ENCODE assay signal across 1 cellular context in the genomic region with DNA sequence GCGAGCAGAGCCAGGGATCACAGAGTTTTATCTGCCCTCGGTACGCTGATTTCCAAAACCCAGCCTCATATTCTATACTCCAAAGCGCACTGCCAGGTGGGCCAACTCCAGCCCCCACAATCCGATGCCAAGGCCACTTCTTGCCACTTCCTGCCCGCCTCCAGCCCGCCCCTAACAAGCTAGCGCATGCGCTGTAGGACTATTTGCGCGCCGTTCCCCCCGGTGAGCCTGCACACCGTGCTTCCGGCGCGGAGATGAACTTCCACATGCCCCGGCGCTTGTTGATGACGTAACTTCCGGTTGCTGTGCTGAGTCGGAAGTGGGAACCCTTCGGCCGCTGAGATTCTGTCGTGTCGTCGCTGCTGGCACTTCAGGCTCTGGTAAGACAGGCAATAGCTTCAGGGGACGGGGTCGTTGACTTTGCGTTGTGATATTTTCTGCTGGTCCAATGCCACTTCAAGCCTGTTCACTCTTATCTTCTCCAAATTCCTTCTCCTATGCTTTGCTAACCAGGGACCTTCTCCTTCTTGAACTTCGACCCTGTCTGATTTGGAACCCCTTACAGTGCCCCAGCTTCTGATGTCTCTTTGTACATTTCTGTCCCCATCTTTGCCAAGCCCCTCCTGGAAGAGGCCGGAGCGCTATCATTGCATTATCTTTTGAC.
A peak's percentile ranks its signal among the peaks of the same experiment; 100 is the strongest.
TF ChIP-seq lines count a peak whose summit lies in the region.

A gene with protein sequence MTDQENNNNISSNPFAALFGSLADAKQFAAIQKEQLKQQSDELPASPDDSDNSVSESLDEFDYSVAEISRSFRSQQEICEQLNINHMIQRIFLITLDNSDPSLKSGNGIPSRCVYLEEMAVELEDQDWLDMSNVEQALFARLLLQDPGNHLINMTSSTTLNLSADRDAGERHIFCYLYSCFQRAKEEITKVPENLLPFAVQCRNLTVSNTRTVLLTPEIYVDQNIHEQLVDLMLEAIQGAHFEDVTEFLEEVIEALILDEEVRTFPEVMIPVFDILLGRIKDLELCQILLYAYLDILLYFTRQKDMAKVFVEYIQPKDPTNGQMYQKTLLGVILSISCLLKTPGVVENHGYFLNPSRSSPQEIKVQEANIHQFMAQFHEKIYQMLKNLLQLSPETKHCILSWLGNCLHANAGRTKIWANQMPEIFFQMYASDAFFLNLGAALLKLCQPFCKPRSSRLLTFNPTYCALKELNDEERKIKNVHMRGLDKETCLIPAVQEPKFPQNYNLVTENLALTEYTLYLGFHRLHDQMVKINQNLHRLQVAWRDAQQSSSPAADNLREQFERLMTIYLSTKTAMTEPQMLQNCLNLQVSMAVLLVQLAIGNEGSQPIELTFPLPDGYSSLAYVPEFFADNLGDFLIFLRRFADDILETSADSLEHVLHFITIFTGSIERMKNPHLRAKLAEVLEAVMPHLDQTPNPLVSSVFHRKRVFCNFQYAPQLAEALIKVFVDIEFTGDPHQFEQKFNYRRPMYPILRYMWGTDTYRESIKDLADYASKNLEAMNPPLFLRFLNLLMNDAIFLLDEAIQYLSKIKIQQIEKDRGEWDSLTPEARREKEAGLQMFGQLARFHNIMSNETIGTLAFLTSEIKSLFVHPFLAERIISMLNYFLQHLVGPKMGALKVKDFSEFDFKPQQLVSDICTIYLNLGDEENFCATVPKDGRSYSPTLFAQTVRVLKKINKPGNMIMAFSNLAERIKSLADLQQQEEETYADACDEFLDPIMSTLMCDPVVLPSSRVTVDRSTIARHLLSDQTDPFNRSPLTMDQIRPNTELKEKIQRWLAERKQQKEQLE (plus strand): TSS at position 306 of the 664 bp plus-strand sequence. CDS start 5,481 bp downstream, outside the sequence.

TF ChIP-seq in K562, 482 proteins besides CTCF, POLR2A, EP300 and RAD21 (continued from another document and continues in another):
- TF ChIP-seq, protein P1, sequence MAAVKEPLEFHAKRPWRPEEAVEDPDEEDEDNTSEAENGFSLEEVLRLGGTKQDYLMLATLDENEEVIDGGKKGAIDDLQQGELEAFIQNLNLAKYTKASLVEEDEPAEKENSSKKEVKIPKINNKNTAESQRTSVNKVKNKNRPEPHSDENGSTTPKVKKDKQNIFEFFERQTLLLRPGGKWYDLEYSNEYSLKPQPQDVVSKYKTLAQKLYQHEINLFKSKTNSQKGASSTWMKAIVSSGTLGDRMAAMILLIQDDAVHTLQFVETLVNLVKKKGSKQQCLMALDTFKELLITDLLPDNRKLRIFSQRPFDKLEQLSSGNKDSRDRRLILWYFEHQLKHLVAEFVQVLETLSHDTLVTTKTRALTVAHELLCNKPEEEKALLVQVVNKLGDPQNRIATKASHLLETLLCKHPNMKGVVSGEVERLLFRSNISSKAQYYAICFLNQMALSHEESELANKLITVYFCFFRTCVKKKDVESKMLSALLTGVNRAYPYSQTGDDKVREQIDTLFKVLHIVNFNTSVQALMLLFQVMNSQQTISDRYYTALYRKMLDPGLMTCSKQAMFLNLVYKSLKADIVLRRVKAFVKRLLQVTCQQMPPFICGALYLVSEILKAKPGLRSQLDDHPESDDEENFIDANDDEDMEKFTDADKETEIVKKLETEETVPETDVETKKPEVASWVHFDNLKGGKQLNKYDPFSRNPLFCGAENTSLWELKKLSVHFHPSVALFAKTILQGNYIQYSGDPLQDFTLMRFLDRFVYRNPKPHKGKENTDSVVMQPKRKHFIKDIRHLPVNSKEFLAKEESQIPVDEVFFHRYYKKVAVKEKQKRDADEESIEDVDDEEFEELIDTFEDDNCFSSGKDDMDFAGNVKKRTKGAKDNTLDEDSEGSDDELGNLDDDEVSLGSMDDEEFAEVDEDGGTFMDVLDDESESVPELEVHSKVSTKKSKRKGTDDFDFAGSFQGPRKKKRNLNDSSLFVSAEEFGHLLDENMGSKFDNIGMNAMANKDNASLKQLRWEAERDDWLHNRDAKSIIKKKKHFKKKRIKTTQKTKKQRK (IDR thresholded peaks at IDR 0.05; ENCODE audit: borderline replicate concordance, low read depth, low read length) = no peak
- TF ChIP-seq RFX5 (IDR thresholded peaks at IDR 0.05; ENCODE audit: low read depth, low read length) (no peak), PCBP2 (IDR thresholded peaks at IDR 0.05; ENCODE audit: low read depth, low read length, poor library complexity, severe bottlenecking) (no peak), LCOR (CRISPR knock-in tag; IDR thresholded peaks at IDR 0.05) (no peak), NR1H2 (CRISPR knock-in tag; IDR thresholded peaks at IDR 0.05) (no peak), SMARCC2 (IDR thresholded peaks at IDR 0.05; ENCODE audit: low read depth) (no peak), HOXB6 (CRISPR knock-in tag; IDR thresholded peaks at IDR 0.05; ENCODE audit: borderline replicate concordance) (no peak), KLF10 (CRISPR knock-in tag; IDR thresholded peaks at IDR 0.05) (no peak), GTF2F1 (IDR thresholded peaks at IDR 0.05; ENCODE audit: low read depth, low read length) (no peak), U2AF1 (optimal IDR thresholded peaks at IDR 0.05; ENCODE audit: low read depth, low read length) (no peak), MYNN (IDR thresholded peaks at IDR 0.05) (no peak), MYNN (CRISPR knock-in tag; IDR thresholded peaks at IDR 0.05) (no peak), TAL1 (IDR thresholded peaks at IDR 0.05) (no peak), ZNF778 (CRISPR knock-in tag; IDR thresholded peaks at IDR 0.05) (no peak), MXI1 (IDR thresholded peaks at IDR 0.05; ENCODE audit: low read depth, low read length) (no peak), NFATC3 (IDR thresholded peaks at IDR 0.05) (no peak), ZNF239 (CRISPR knock-in tag; IDR thresholded peaks at IDR 0.05) (no peak), NFXL1 (CRISPR knock-in tag; IDR thresholded peaks at IDR 0.05) (no peak), ZNF445 (CRISPR knock-in tag; IDR thresholded peaks at IDR 0.05; ENCODE audit: low read depth) (no peak), FOXA1 (IDR thresholded peaks at IDR 0.05; ENCODE audit: borderline replicate concordance) (no peak), ZEB2 (IDR thresholded peaks at IDR 0.05) (no peak; the same call in 1 of the 2 replicates), HLTF (IDR thresholded peaks at IDR 0.05) (no peak), ETV1 (tag; conservative IDR thresholded peaks at IDR 0.05; ENCODE audit: low read depth) (peak; percentile 97), ZBTB1 (CRISPR knock-in tag; IDR thresholded peaks at IDR 0.05; ENCODE audit: borderline replicate concordance, low read depth) (no peak), SREBF2 (CRISPR knock-in tag; IDR thresholded peaks at IDR 0.05) (no peak), RBM25 (IDR thresholded peaks at IDR 0.05; ENCODE audit: low read depth, low read length, severe bottlenecking) (no peak), POLR3G (IDR thresholded peaks at IDR 0.05; ENCODE audit: extremely low read depth, insufficient read length, insufficient replicate concordance) (no peak), SUPT5H (IDR thresholded peaks at IDR 0.05) (peak; percentile 90), ZFPM2 (CRISPR knock-in tag; IDR thresholded peaks at IDR 0.05) (no peak), ZKSCAN3 (CRISPR knock-in tag; IDR thresholded peaks at IDR 0.05) (no peak), RUNX1 (IDR thresholded peaks at IDR 0.05; ENCODE audit: low read depth) (no peak), MEIS2 (IDR thresholded peaks at IDR 0.05; ENCODE audit: partially characterized antibody) (peak; percentile 40), TEAD4 (IDR thresholded peaks at IDR 0.05; ENCODE audit: low read length) (peak; percentile 6; the same call in 1 of the 2 replicates), TEAD4 (CRISPR knock-in tag; IDR thresholded peaks at IDR 0.05; ENCODE audit: borderline replicate concordance) (no peak), ZKSCAN1 (IDR thresholded peaks at IDR 0.05; ENCODE audit: low read depth, low read length) (peak; percentile 56; the same call in 1 of the 2 replicates), XRCC5 (IDR thresholded peaks at IDR 0.05; ENCODE audit: low read depth, low read length) (0 out of 2 replicates have a peak, but pooled peaks have one; percentile 9), RFX7 (CRISPR knock-in tag; IDR thresholded peaks at IDR 0.05) (no peak), RBBP5 (IDR thresholded peaks at IDR 0.05; ENCODE audit: borderline replicate concordance, insufficient read depth, low read length, poor library complexity, severe bottlenecking) (peak; percentile 69), GABPA (tag; conservative IDR thresholded peaks at IDR 0.05; ENCODE audit: low read depth) (peak; percentile 99), RCOR1 (IDR thresholded peaks at IDR 0.05; ENCODE audit: borderline replicate concordance in 1 of 2, low read depth in 2 of 2, low read length in 2 of 2) (peak in 1 of 2 experiments; percentile 69; a peak in 1 of 4 replicates)
- TF ChIP-seq, protein P2, sequence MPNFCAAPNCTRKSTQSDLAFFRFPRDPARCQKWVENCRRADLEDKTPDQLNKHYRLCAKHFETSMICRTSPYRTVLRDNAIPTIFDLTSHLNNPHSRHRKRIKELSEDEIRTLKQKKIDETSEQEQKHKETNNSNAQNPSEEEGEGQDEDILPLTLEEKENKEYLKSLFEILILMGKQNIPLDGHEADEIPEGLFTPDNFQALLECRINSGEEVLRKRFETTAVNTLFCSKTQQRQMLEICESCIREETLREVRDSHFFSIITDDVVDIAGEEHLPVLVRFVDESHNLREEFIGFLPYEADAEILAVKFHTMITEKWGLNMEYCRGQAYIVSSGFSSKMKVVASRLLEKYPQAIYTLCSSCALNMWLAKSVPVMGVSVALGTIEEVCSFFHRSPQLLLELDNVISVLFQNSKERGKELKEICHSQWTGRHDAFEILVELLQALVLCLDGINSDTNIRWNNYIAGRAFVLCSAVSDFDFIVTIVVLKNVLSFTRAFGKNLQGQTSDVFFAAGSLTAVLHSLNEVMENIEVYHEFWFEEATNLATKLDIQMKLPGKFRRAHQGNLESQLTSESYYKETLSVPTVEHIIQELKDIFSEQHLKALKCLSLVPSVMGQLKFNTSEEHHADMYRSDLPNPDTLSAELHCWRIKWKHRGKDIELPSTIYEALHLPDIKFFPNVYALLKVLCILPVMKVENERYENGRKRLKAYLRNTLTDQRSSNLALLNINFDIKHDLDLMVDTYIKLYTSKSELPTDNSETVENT (CRISPR knock-in tag; IDR thresholded peaks at IDR 0.05) = 0 out of 2 replicates have a peak, but pooled peaks have one; percentile 60
- TF ChIP-seq, protein P3, sequence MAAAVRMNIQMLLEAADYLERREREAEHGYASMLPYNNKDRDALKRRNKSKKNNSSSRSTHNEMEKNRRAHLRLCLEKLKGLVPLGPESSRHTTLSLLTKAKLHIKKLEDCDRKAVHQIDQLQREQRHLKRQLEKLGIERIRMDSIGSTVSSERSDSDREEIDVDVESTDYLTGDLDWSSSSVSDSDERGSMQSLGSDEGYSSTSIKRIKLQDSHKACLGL (CRISPR knock-in tag; IDR thresholded peaks at IDR 0.05; ENCODE audit: borderline replicate concordance, poor library complexity, severe bottlenecking) = no peak
- TF ChIP-seq, protein P4, sequence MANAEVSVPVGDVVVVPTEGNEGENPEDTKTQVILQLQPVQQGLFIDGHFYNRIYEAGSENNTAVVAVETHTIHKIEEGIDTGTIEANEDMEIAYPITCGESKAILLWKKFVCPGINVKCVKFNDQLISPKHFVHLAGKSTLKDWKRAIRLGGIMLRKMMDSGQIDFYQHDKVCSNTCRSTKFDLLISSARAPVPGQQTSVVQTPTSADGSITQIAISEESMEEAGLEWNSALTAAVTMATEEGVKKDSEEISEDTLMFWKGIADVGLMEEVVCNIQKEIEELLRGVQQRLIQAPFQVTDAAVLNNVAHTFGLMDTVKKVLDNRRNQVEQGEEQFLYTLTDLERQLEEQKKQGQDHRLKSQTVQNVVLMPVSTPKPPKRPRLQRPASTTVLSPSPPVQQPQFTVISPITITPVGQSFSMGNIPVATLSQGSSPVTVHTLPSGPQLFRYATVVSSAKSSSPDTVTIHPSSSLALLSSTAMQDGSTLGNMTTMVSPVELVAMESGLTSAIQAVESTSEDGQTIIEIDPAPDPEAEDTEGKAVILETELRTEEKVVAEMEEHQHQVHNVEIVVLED (CRISPR knock-in tag; IDR thresholded peaks at IDR 0.05) = no peak
- TF ChIP-seq, protein P5, sequence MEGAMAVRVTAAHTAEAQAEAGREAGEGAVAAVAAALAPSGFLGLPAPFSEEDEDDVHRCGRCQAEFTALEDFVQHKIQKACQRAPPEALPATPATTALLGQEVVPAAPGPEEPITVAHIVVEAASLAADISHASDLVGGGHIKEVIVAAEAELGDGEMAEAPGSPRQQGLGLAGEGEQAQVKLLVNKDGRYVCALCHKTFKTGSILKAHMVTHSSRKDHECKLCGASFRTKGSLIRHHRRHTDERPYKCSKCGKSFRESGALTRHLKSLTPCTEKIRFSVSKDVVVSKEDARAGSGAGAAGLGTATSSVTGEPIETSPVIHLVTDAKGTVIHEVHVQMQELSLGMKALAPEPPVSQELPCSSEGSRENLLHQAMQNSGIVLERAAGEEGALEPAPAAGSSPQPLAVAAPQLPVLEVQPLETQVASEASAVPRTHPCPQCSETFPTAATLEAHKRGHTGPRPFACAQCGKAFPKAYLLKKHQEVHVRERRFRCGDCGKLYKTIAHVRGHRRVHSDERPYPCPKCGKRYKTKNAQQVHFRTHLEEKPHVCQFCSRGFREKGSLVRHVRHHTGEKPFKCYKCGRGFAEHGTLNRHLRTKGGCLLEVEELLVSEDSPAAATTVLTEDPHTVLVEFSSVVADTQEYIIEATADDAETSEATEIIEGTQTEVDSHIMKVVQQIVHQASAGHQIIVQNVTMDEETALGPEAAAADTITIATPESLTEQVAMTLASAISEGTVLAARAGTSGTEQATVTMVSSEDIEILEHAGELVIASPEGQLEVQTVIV (CRISPR knock-in tag; IDR thresholded peaks at IDR 0.05; ENCODE audit: borderline replicate concordance) = no peak
- TF ChIP-seq, protein P6, sequence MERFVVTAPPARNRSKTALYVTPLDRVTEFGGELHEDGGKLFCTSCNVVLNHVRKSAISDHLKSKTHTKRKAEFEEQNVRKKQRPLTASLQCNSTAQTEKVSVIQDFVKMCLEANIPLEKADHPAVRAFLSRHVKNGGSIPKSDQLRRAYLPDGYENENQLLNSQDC (CRISPR knock-in tag; IDR thresholded peaks at IDR 0.05) = no peak
- TF ChIP-seq, protein P7, sequence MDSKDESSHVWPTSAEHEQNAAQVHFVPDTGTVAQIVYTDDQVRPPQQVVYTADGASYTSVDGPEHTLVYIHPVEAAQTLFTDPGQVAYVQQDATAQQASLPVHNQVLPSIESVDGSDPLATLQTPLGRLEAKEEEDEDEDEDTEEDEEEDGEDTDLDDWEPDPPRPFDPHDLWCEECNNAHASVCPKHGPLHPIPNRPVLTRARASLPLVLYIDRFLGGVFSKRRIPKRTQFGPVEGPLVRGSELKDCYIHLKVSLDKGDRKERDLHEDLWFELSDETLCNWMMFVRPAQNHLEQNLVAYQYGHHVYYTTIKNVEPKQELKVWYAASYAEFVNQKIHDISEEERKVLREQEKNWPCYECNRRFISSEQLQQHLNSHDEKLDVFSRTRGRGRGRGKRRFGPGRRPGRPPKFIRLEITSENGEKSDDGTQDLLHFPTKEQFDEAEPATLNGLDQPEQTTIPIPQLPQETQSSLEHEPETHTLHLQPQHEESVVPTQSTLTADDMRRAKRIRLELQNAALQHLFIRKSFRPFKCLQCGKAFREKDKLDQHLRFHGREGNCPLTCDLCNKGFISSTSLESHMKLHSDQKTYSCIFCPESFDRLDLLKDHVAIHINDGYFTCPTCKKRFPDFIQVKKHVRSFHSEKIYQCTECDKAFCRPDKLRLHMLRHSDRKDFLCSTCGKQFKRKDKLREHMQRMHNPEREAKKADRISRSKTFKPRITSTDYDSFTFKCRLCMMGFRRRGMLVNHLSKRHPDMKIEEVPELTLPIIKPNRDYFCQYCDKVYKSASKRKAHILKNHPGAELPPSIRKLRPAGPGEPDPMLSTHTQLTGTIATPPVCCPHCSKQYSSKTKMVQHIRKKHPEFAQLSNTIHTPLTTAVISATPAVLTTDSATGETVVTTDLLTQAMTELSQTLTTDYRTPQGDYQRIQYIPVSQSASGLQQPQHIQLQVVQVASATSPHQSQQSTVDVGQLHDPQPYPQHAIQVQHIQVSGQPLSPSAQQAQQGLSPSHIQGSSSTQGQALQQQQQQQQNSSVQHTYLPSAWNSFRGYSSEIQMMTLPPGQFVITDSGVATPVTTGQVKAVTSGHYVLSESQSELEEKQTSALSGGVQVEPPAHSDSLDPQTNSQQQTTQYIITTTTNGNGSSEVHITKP (IDR thresholded peaks at IDR 0.05; ENCODE audit: partially characterized antibody) = peak; percentile 17
